ENCODE assay signal across 9 cellular contexts in the genomic region with DNA sequence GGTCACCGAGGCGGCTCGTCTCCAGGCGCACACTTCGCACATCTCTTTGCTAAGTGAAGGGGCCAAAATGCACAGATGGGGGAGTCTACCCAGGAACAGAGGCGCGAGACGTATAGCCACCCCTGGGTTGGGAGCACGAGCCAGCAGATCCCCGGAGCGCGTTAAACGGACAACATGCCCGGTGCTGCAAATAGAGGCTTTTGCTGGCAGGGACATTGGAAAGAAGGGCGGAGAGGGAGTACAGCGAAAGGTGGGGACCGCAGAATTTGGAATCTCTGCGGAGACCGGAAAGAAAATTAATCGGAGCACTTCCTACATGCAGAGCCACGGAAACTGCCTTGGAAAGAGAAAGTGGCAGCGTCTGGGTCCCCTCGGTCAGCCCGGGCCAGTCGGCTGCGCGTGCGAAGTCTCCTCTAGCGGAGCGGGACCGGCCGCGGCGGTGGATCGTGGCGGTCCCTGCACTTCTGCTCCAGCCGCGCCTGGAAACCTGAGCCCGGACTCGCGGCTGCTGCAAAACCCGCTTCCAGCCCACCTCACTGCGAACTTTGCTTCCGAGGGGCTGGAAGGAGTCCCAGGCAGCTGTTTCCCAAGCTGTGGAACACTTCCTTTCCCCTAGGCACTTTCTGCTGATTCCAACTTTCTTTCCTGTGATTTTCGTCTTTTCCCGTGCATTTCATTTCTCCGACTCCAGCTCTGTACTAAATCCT. TPM values are rescaled to one million over a fixed set of nuclear protein-coding genes. Genes with fewer than 3 reads are reported as not detected.
DNase-seq lines count a peak whose midpoint lies in the region; ATAC-seq and TF ChIP-seq lines count a peak whose summit lies in the region.
"Had no signal": no experiment of that assay in that cellular context is flagged by ENCODE, and none has a peak within 500 bp of the region (broad histone marks: within the 10 kb centered on the region; RNA-seq: fewer than 3 reads in every experiment).

No MANE protein-coding gene starts in this region.

- H3K9me3 ChIP-seq in tibial nerve = no peaks in the 10 kb centered on the region

- DNase-seq in activated gamma-delta T cell (lab: John Stamatoyannopoulos, UW) (peak; percentile 18), activated gamma-delta T cell treated with Interleukin-2 at 50 U/mL for 16 hours (no peak), NCI-H146 (lab: John Stamatoyannopoulos, UW) (peak; percentile 84), activated T-cell treated with anti-CD3 and anti-CD28 coated beads for 48 hours (ENCODE audit: low read depth) (peak; percentile 10), fibroblast of pulmonary artery (ENCODE audit: low read depth) (peak; percentile 74), naive B cell (peak; percentile 43), tibial nerve (ENCODE audit: low spot score in 2 of 2) (peak; percentile 19 to 32)

- peak overlapping the region; percentile 88 to 94 (median 90) for H3K27ac ChIP-seq in tibial nerve

- no peak for TF ChIP-seq POLR2A in tibial nerve (IDR thresholded peaks at IDR 0.05)

- peak overlapping the region in 4 of 6 donors; percentile 33 to 96 (median 94) for H3K27ac Mint-ChIP-seq in naive B cell

- H3K36me3 ChIP-seq in tibial nerve = no peaks in the 10 kb centered on the region

- H3K4me1 ChIP-seq in tibial nerve = peaks cover 0 to 39% (median 6%) of the 10 kb centered on the region in 4 donors

- H3K9me3 Mint-ChIP-seq in naive B cell = peaks cover 0 to 2% (median 0%) of the 10 kb centered on the region in 7 donors

- peaks cover 7% of the 10 kb centered on the region in 2 donors for H3K36me3 Mint-ChIP-seq in naive B cell

- TF ChIP-seq CTCF in fibroblast of pulmonary artery (IDR thresholded peaks at IDR 0.05; ENCODE audit: low read length, missing control alignments) = no peak
- TF ChIP-seq CTCF in tibial nerve (IDR thresholded peaks at IDR 0.05) = peak in 1 of 5 experiments; percentile 3

- WGBS in tibial nerve, 2 donors = 0 to 1% methylated on average over 43 to 47 of the region's 47 CpGs

- H3K4me3 ChIP-seq in fibroblast of pulmonary artery (replicated peaks; ENCODE audit: low read depth, low read length) (peak overlapping the region; percentile 78), tibial nerve (peak overlapping the region; percentile 53 to 79 (median 70))

- TF ChIP-seq EP300 in tibial nerve (IDR thresholded peaks at IDR 0.05) = peak in 1 of 2 donors; percentile 30

- peak; percentile 42 for ATAC-seq in HG02759 (IDR thresholded peaks at IDR 0.05; ENCODE audit: unreplicated experiment)
- peak; percentile 40 to 43 for ATAC-seq in naive B cell (ENCODE audit: low read depth in 2 of 2)
- ATAC-seq: HCT116 had no signal

- peaks cover 11 to 22% (median 13%) of the 10 kb centered on the region in 3 donors for H3K4me1 Mint-ChIP-seq in naive B cell

- no peaks in the 10 kb centered on the region for H3K27me3 Mint-ChIP-seq in naive B cell

- H3K4me3 Mint-ChIP-seq in naive B cell = no peak overlapping the region

- no peaks in the 10 kb centered on the region for H3K27me3 ChIP-seq in tibial nerve

RNA-seq across cellular contexts. Expression of a gene that starts 0.8 kb away (rescaled TPM):
- 10 to 100 TPM; 49.9 to 70.2 (median 57.2) TPM for polyA plus RNA-seq in naive B cell (ENCODE audit: low read depth in 6 of 6)
- 10 to 100 TPM; 11.8 to 28.6 (median 14.4) TPM for total RNA-seq in tibial nerve
